ENCODE assay signal across 30 cellular contexts in genomic region chr14:89728964-89729363, GRCh38.
"Had no signal": no experiment of that assay in that cellular context is flagged by ENCODE, and none has a peak within 500 bp of the region (broad histone marks: within the 10 kb centered on the region; RNA-seq: fewer than 3 reads in every experiment).

No MANE protein-coding gene starts in this region.

- H3K9me3 ChIP-seq: lower lobe of right lung, pancreas, prostate gland, suprapubic skin had no signal

- H3K27me3 ChIP-seq: left lung, neural progenitor cell, pancreas, suprapubic skin, tibial artery, upper lobe of right lung had no signal

- H3K9ac ChIP-seq: neural progenitor cell had no signal

- H3K4me3 ChIP-seq: left lung, lower lobe of right lung, neural progenitor cell, pancreas, prostate gland, skin epidermis, suprapubic skin, thoracic aorta, tibial artery, upper lobe of right lung had no signal

- DNase-seq: hippocampal formation; kidney glomerular epithelial cell; left colon; left lung; lower lobe of right lung; mammary epithelial cell; mesenchymal stem cell; naive B cell; natural killer cell; nephron progenitor cell; pancreas; posterior cingulate gyrus; retina; right cardiac atrium; stimulated activated CD4-positive, alpha-beta T cell treated with anti-CD3 and anti-CD28 coated beads, Interleukin-12 subunit alpha, Interleukin-12 subunit beta, amount 100 ng/mL, for 4 hours; stimulated activated CD4-positive, alpha-beta T cell treated with anti-CD3 and anti-CD28 coated beads, Interleukin-15, amount 100 ng/mL, for 24 hours; stimulated activated CD4-positive, alpha-beta T cell treated with anti-CD3 and anti-CD28 coated beads, Interleukin-2, amount 100 ng/mL, for 24 hours; stimulated activated CD4-positive, alpha-beta T cell treated with anti-CD3 and anti-CD28 coated beads, Interleukin-4, amount 100 ng/mL, for 1 hour; stimulated activated naive CD4-positive, alpha-beta T cell; tibial artery; upper lobe of right lung had no signal

- FAIRE-seq: keratinocyte, pancreas, urothelium cell line had no signal

- H3K4me2 ChIP-seq: neural progenitor cell had no signal

- ATAC-seq: left colon; left lung; lower lobe of right lung; natural killer cell; pancreas; right cardiac atrium; sciatic nerve; stimulated activated effector memory CD8-positive, alpha-beta T cell treated with anti-CD3 and anti-CD28 coated beads, Interleukin-12 subunit alpha, Interleukin-12 subunit beta, amount 100 ng/mL, for 72 hours; upper lobe of right lung had no signal

- H2AFZ ChIP-seq: neural progenitor cell had no signal

- H3K4me1 ChIP-seq: neural progenitor cell, pancreas, prostate gland, upper lobe of right lung had no signal

- H3K36me3 ChIP-seq: left lung, lower lobe of right lung, neural progenitor cell, pancreas, prostate gland, suprapubic skin, thoracic aorta, tibial artery, upper lobe of right lung had no signal

- H3K27ac ChIP-seq: left lung, lower lobe of right lung, neural progenitor cell, pancreas, prostate gland, skin epidermis, suprapubic skin, thoracic aorta, tibial artery, upper lobe of right lung had no signal
